In the genomic region with DNA sequence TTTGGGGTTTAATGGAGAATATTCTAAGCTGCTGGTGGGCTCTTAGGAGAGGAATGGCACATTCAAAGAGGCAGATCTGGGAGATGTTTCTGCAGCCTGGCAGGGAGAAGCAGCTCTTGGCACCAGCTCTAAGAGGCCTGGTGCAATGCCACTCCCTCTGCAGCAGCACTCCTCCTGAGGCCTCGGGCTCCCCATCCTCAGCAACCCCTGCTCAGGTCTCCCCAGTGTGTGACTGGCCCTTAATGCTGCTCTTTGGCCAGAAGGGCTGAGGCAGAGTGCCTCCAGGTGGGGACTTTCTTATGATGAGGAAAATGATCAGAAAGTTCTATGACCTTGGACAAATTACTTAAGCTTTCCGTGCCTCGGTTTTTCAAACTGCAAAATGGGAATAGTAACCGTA, we compare ENCODE assay signal across 18 cellular contexts. TPM values are rescaled to one million over a fixed set of nuclear protein-coding genes. Genes with fewer than 3 reads are reported as not detected.
"Had no signal": no experiment of that assay in that cellular context is flagged by ENCODE, and none has a peak within 500 bp of the region (broad histone marks: within the 10 kb centered on the region; RNA-seq: fewer than 3 reads in every experiment).

No MANE protein-coding gene starts in this region.

- H3K27ac Mint-ChIP-seq: activated T-helper 1 cell treated with anti-CD3 and anti-CD28 coated beads, Interleukin-12 subunit alpha, Interleukin-12 subunit beta, Interleukin-2, Interleukin-4 antibody, amounts not matched to agents 30 ng/mL and 10 ng/mL and 1 ng/mL, durations not matched to agents 14 hours and 24 hours and 36 hours; dendritic cell treated with granulocyte-macrophage colony-stimulating factor and Interleukin-4, amounts not matched to agents 40 ng/mL and 50 ng/mL, for 4 days; nephron progenitor cell had no signal

- H3K27me3 Mint-ChIP-seq: effector memory CD8-positive, alpha-beta T cell had no signal

- ATAC-seq: effector memory CD8-positive, alpha-beta T cell had no signal

- H3K27ac ChIP-seq: prostate gland had no signal

- H3K27me3 ChIP-seq: stomach, thyroid gland, vagina had no signal

- H3K9me3 Mint-ChIP-seq: activated T-helper 1 cell treated with anti-CD3 and anti-CD28 coated beads, Interleukin-12 subunit alpha, Interleukin-12 subunit beta, Interleukin-2, Interleukin-4 antibody, amounts not matched to agents 30 ng/mL and 10 ng/mL and 1 ng/mL, durations not matched to agents 14 hours and 24 hours and 36 hours; dendritic cell treated with granulocyte-macrophage colony-stimulating factor and Interleukin-4, amounts not matched to agents 40 ng/mL and 50 ng/mL, for 4 days; effector memory CD8-positive, alpha-beta T cell; nephron progenitor cell had no signal

- H3K9me3 ChIP-seq: prostate gland, stomach, thyroid gland, vagina had no signal

- H3K36me3 ChIP-seq: prostate gland, stomach, thyroid gland, vagina had no signal

- DNase-seq: activated CD4-positive, CD25-positive, alpha-beta regulatory T cell treated with anti-CD3 and anti-CD28 coated beads, Interleukin-2, amount 50 U/mL, for 72 hours; activated naive CD4-positive, alpha-beta T cell treated with Interleukin-2 at 50 U/mL for 16 hours; effector memory CD8-positive, alpha-beta T cell; foreskin melanocyte; hypothalamus; kidney glomerular epithelial cell; mesendoderm; nephron progenitor cell; occipital lobe; stomach; T-helper 9 cell; thyroid gland had no signal

- H3K4me3 ChIP-seq: prostate gland, thyroid gland, vagina had no signal

- H3K4me1 ChIP-seq: prostate gland had no signal

RNA-seq across cellular contexts. Expression of gene MAB21L3, which starts 55.5 kb away (rescaled TPM):
- total RNA-seq: activated CD8-positive, alpha-beta memory T cell treated with anti-CD3 and anti-CD28 coated beads for 36 hours; activated T-helper 1 cell treated with anti-CD3 and anti-CD28 coated beads, Interleukin-12 subunit alpha, Interleukin-12 subunit beta, Interleukin-2, Interleukin-4 antibody, amounts not matched to agents 30 ng/mL and 10 ng/mL and 1 ng/mL, durations not matched to agents 14 hours and 24 hours and 36 hours; sciatic nerve had no signal
